Comparison of ENCODE assay signal across 11 cellular contexts in genomic region chr14:76768671-76769500, GRCh38. TPM values are rescaled to one million over a fixed set of nuclear protein-coding genes. Genes with fewer than 3 reads are reported as not detected.
DNase-seq lines count a peak whose midpoint lies in the region; FAIRE-seq and TF ChIP-seq lines count a peak whose summit lies in the region.
"Had no signal": no experiment of that assay in that cellular context is flagged by ENCODE, and none has a peak within 500 bp of the region (broad histone marks: within the 10 kb centered on the region; RNA-seq: fewer than 3 reads in every experiment).

No MANE protein-coding gene starts in this region.

- POLR2A ChIA-PET in HEK293 (lab: Yijun Ruan, JAX) = no interaction called here
- POLR2A ChIA-PET in activated CD4-positive, alpha-beta memory T cell treated with anti-CD3 and anti-CD28 coated beads for 36 hours (lab: Charles Lee) = interaction anchor here (0.7 to 1.0 kb wide), 2 partner anchors 14 to 42 kb away, joined by 3 to 4 read pairs; no protein-coding TSS in a partner anchor
- POLR2A ChIA-PET in RWPE1 (lab: Yijun Ruan, JAX; ENCODE audit: low non-redundant PET) = no interaction called here

- H3K36me3 Mint-ChIP-seq in activated CD4-positive, alpha-beta memory T cell treated with anti-CD3 and anti-CD28 coated beads for 36 hours = no peaks in the 10 kb centered on the region

- intact Hi-C loops in activated CD4-positive, alpha-beta memory T cell treated with anti-CD3 and anti-CD28 coated beads for 36 hours (cut with micrococcal nuclease) = loop anchor here (1.0 to 10.0 kb wide), 3 partner anchors 13 to 686 kb away; partner anchors contain the start of genes AHSA1 and VIPAS39
- intact Hi-C loops in left ventricle myocardium inferior (cut with micrococcal nuclease) = no loop called here

- H3K36me3 ChIP-seq in HEK293 (ENCODE audit: control insufficient read depth in 2 of 2, insufficient read depth in 1 of 2, low read length in 2 of 2) (no peaks in the 10 kb centered on the region), left ventricle myocardium inferior (peaks cover 6% of the 10 kb centered on the region), smooth muscle cell (ENCODE audit: low read depth) (no peaks in the 10 kb centered on the region)

- 65% methylated on average over 11 of the region's 11 CpGs for WGBS in smooth muscle cell (ENCODE audit: low lambda C conversion rate)

- CTCF ChIA-PET in HEK293 (lab: Yijun Ruan, JAX) = interaction anchor here (0.6 to 3.1 kb wide), 4 partner anchors 16 to 1190 kb away, joined by 3 to 13 read pairs (median 8); partner anchors contain the start of gene FLVCR2
- CTCF ChIA-PET in activated CD4-positive, alpha-beta memory T cell treated with anti-CD3 and anti-CD28 coated beads for 36 hours (lab: Charles Lee) = interaction anchor here (0.7 to 3.6 kb wide), 6 partner anchors 9 to 547 kb away, joined by 3 to 21 read pairs (median 3); no protein-coding TSS in a partner anchor
- CTCF ChIA-PET in RWPE1 (lab: Yijun Ruan, JAX) = interaction anchor here (0.9 kb wide), 1 partner anchor 39 kb away, joined by 3 read pairs; no protein-coding TSS in a partner anchor

- no peak overlapping the region for H2AFZ ChIP-seq in smooth muscle cell (ENCODE audit: low read depth)

- TF ChIP-seq POLR2A in H54 (IDR thresholded peaks at IDR 0.05; ENCODE audit: low read depth, low read length) = no peak

- H3K27ac Mint-ChIP-seq in activated CD4-positive, alpha-beta memory T cell treated with anti-CD3 and anti-CD28 coated beads for 36 hours = peak overlapping the region; percentile 79

- H3K4me3 Mint-ChIP-seq in activated CD4-positive, alpha-beta memory T cell treated with anti-CD3 and anti-CD28 coated beads for 36 hours = peak overlapping the region; percentile 8

- peak overlapping the region; percentile 77 for H3K4me2 ChIP-seq in smooth muscle cell

- H3K79me2 ChIP-seq in smooth muscle cell (ENCODE audit: low read depth) = peaks cover 44% of the 10 kb centered on the region

- H3K4me1 ChIP-seq in HEK293 (ENCODE audit: control insufficient read depth, insufficient read depth, low read length) = 0 out of 2 replicates have a peak, but pooled peaks cover 2% of the 10 kb centered on the region
- peaks cover 78% of the 10 kb centered on the region for H3K4me1 ChIP-seq in left ventricle myocardium inferior
- peaks cover 28% of the 10 kb centered on the region for H3K4me1 ChIP-seq in smooth muscle cell (ENCODE audit: low read depth)

- H4K20me1 ChIP-seq in smooth muscle cell (ENCODE audit: low read depth) = peaks cover 23% of the 10 kb centered on the region

- H3K9me3 ChIP-seq in HEK293 (ENCODE audit: control insufficient read depth, insufficient read depth, low read depth, low read length) (no peaks in the 10 kb centered on the region), left ventricle myocardium inferior (replicated peaks) (no peaks in the 10 kb centered on the region), smooth muscle cell (replicated peaks; ENCODE audit: low read depth) (no peaks in the 10 kb centered on the region)

- no peak for FAIRE-seq in H54 (lab: Jason Lieb, UNC)
- no peak for FAIRE-seq in D721Med (lab: Jason Lieb, UNC)

- H3K9ac ChIP-seq in smooth muscle cell (ENCODE audit: low read depth) = peak overlapping the region; percentile 53

- no peaks in the 10 kb centered on the region for H3K27me3 Mint-ChIP-seq in activated CD4-positive, alpha-beta memory T cell treated with anti-CD3 and anti-CD28 coated beads for 36 hours

- peaks cover 25% of the 10 kb centered on the region for H3K4me1 Mint-ChIP-seq in activated CD4-positive, alpha-beta memory T cell treated with anti-CD3 and anti-CD28 coated beads for 36 hours (ENCODE audit: low read depth)

- TF ChIP-seq CTCF in HEK293 (tag by site-specific recombination; IDR thresholded peaks at IDR 0.05) = no peak
- no peak for TF ChIP-seq CTCF in left ventricle myocardium inferior (IDR thresholded peaks at IDR 0.05; ENCODE audit: borderline replicate concordance)
- TF ChIP-seq CTCF in smooth muscle cell (IDR thresholded peaks at IDR 0.05; ENCODE audit: borderline replicate concordance, insufficient read depth, poor library complexity, severe bottlenecking) = no peak
- no peak for TF ChIP-seq CTCF in RWPE1 (conservative IDR thresholded peaks at IDR 0.05; ENCODE audit: low read depth)
- no peak for TF ChIP-seq CTCF in D721Med (IDR thresholded peaks at IDR 0.05; ENCODE audit: insufficient read depth, missing control alignments)

- H3K4me3 ChIP-seq in HEK293 (ENCODE audit: low read depth, low read length) (no peak overlapping the region), left ventricle myocardium inferior (peak overlapping the region; percentile 39), smooth muscle cell (no peak overlapping the region)

- H3K27me3 ChIP-seq in left ventricle myocardium inferior (ENCODE audit: low read depth) (no peaks in the 10 kb centered on the region), smooth muscle cell (ENCODE audit: low read depth) (no peaks in the 10 kb centered on the region)

- H3K9me3 Mint-ChIP-seq in activated CD4-positive, alpha-beta memory T cell treated with anti-CD3 and anti-CD28 coated beads for 36 hours = no peaks in the 10 kb centered on the region

- H3K27ac ChIP-seq in HEK293 (ENCODE audit: extremely low read depth, low read depth, low read length) = no peak overlapping the region
- H3K27ac ChIP-seq in left ventricle myocardium inferior (replicated peaks) = peak overlapping the region; percentile 81
- peak overlapping the region; percentile 85 for H3K27ac ChIP-seq in smooth muscle cell (ENCODE audit: low read depth)
- no peak overlapping the region for H3K27ac ChIP-seq in RWPE1

- DNase-seq in activated CD4-positive, alpha-beta memory T cell treated with anti-CD3 and anti-CD28 coated beads for 36 hours = no peak
- DNase-seq in left ventricle myocardium inferior (no peak), smooth muscle cell (lab: John Stamatoyannopoulos, UW; ENCODE audit: unreplicated experiment) (no peak), NCI-H1694 (lab: John Stamatoyannopoulos, UW) (no peak), RWPE1 (ENCODE audit: low spot score) (no peak), H54 (ENCODE audit: insufficient read length, low spot score) (no peak), D721Med (ENCODE audit: insufficient read length, low spot score) (no peak)
- DNase-seq: kidney glomerular epithelial cell, NCI-H1048 had no signal

- H3F3A ChIP-seq in smooth muscle cell (ENCODE audit: low read depth) = peaks cover 14% of the 10 kb centered on the region

TF ChIP-seq in HEK293, 187 proteins besides CTCF, POLR2A, EP300 and RAD21 (continues in another document):
- TF ChIP-seq ZBTB11 (tag by site-specific recombination; conservative IDR thresholded peaks at IDR 0.05; ENCODE audit: low read depth) (no peak), INSM2 (tag by site-specific recombination; IDR thresholded peaks at IDR 0.05) (no peak)

RNA-seq across cellular contexts. Expression of gene VASH1, which starts 7.6 kb away (rescaled TPM):
- 1 to 10 TPM; 6.1 TPM for total RNA-seq in activated CD4-positive, alpha-beta memory T cell treated with anti-CD3 and anti-CD28 coated beads for 36 hours
- total RNA-seq in left ventricle myocardium inferior = 12.4 TPM
- 23.8 and 25.0 TPM in 2 replicates for total RNA-seq in smooth muscle cell
- polyA plus RNA-seq in smooth muscle cell = 30.7 and 39.3 TPM in 2 replicates

RNA-seq across cellular contexts. Expression of gene ANGEL1, which starts 43.8 kb away (rescaled TPM):
- 10 to 100 TPM; 14.6 to 15.9 TPM for total RNA-seq in activated CD4-positive, alpha-beta memory T cell treated with anti-CD3 and anti-CD28 coated beads for 36 hours
- total RNA-seq in left ventricle myocardium inferior = 9.3 TPM
- total RNA-seq in smooth muscle cell = 18.1 and 20.4 TPM in 2 replicates
- 8.4 and 9.5 TPM in 2 replicates for polyA plus RNA-seq in smooth muscle cell

RNA-seq across cellular contexts. Expression of gene LRRC74A, which starts 57.3 kb away (rescaled TPM):
- not detected for total RNA-seq in activated CD4-positive, alpha-beta memory T cell treated with anti-CD3 and anti-CD28 coated beads for 36 hours
- not detected for total RNA-seq in left ventricle myocardium inferior
- not detected in 2 replicates for total RNA-seq in smooth muscle cell
- not detected in 2 replicates for polyA plus RNA-seq in smooth muscle cell
- total RNA-seq: G401 had no signal

Comparison
In these comparisons a context has a peak if more than half of its experiments do, and no peak if none do; other contexts are left out.
1. H3K27ac ChIP-seq: peak in left ventricle myocardium inferior (single experiment) and smooth muscle cell (single experiment); none in HEK293 (single experiment) and RWPE1 (single experiment).